Comparison of ENCODE assay signal across 9 cellular contexts in the genomic region with DNA sequence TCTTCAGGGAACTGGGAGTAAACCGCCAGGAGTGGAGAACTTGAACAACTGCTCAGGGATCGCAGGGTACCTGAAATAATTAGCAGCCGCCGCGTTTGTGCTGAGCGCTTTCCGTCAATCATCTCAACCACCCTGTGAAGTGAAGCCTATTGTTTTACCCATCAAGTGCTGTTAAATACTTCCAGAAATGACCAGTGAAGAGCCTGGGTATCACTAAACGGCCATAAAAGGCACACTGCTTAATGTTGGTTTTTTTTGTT. TPM values are rescaled to one million over a fixed set of nuclear protein-coding genes. Genes with fewer than 3 reads are reported as not detected.
DNase-seq lines count a peak whose midpoint lies in the region; ATAC-seq and TF ChIP-seq lines count a peak whose summit lies in the region.
"Had no signal": no experiment of that assay in that cellular context is flagged by ENCODE, and none has a peak within 500 bp of the region (broad histone marks: within the 10 kb centered on the region; RNA-seq: fewer than 3 reads in every experiment).

No MANE protein-coding gene starts in this region.

- CTCF ChIA-PET in A673 (lab: Charles Lee) = no interaction called here

- no peak for TF ChIP-seq EP300 in sigmoid colon (IDR thresholded peaks at IDR 0.05)

- POLR2A ChIA-PET in A673 (lab: Charles Lee; ENCODE audit: low non-redundant PET) = no interaction called here

- WGBS in sigmoid colon, 2 donors = 2 to 7% methylated on average over 8 of the region's 8 CpGs

- intact Hi-C loops in A673 (cut with micrococcal nuclease; ENCODE audit: unreplicated experiment) (loop anchor here (5.0 kb wide), 1 partner anchor 573 kb away; a partner anchor contains a TSS), sigmoid colon (cut with DNase I) (loop anchor here (5.0 to 10.0 kb wide), 5 partner anchors 33 to 578 kb away; a partner anchor contains a TSS)

- TF ChIP-seq CTCF in A673 (conservative IDR thresholded peaks at IDR 0.05; ENCODE audit: low read depth, low read length) (no peak), fibroblast of the aortic adventitia (IDR thresholded peaks at IDR 0.05; ENCODE audit: insufficient read depth, low read length) (no peak), sigmoid colon (IDR thresholded peaks at IDR 0.05) (no peak)

- peak; percentile 7 for ATAC-seq in GM19397 (IDR thresholded peaks at IDR 0.05; ENCODE audit: unreplicated experiment)
- no peak for ATAC-seq in GM18511 (IDR thresholded peaks at IDR 0.05; ENCODE audit: unreplicated experiment)

- H3K4me3 ChIP-seq in A673 (ENCODE audit: low read depth, low read length, poor library complexity, severe bottlenecking) (peak overlapping the region; percentile 67), SK-N-MC (peak overlapping the region; percentile 96; the same call in 1 of the 2 replicates), fibroblast of the aortic adventitia (ENCODE audit: low read depth, low read length) (peak overlapping the region; percentile 69), sigmoid colon (peak overlapping the region; percentile 73 to 91 (median 89))

- peaks cover 22% of the 10 kb centered on the region for H3K4me1 ChIP-seq in A673 (ENCODE audit: insufficient read depth, low read length, poor library complexity, severe bottlenecking)
- H3K4me1 ChIP-seq in sigmoid colon = peaks cover 0 to 56% (median 49%) of the 10 kb centered on the region in 4 donors

- H3K27me3 ChIP-seq in A673 (replicated peaks; ENCODE audit: insufficient read depth, low read depth, low read length, poor library complexity) = no peaks in the 10 kb centered on the region
- no peaks in the 10 kb centered on the region for H3K27me3 ChIP-seq in sigmoid colon

- no TSS peak for BruUV-seq in A673 (replicated peaks; lab: Mats Ljungman, UMichigan)

- DNase-seq in A673 (ENCODE audit: low spot score) = no peak
- DNase-seq in SK-N-MC (ENCODE audit: low read depth, low spot score) = no peak
- DNase-seq in fibroblast of the aortic adventitia (ENCODE audit: low read depth) = no peak
- DNase-seq in sigmoid colon = no peak
- DNase-seq in nucleus accumbens (lab: John Stamatoyannopoulos, UW) = no peak
- DNase-seq in DMS 273 treated with DMSO at 0.1 percent for 48 hours (lab: John Stamatoyannopoulos, UW) = no peak

- H3K36me3 ChIP-seq in A673 (ENCODE audit: insufficient read depth, low read length, poor library complexity, severe bottlenecking) (no peaks in the 10 kb centered on the region), SK-N-MC (ENCODE audit: insufficient read depth, low read length) (no peaks in the 10 kb centered on the region; the same call in 1 of the 2 replicates), sigmoid colon (no peaks in the 10 kb centered on the region)

- H3K9me3 ChIP-seq in A673 (ENCODE audit: low read depth, low read length, poor library complexity, severe bottlenecking) (no peaks in the 10 kb centered on the region), SK-N-MC (ENCODE audit: low read depth, low read length) (no peaks in the 10 kb centered on the region), sigmoid colon (no peaks in the 10 kb centered on the region)

- no peak for TF ChIP-seq POLR2A in sigmoid colon (IDR thresholded peaks at IDR 0.05)

- H3K27ac ChIP-seq in A673 (ENCODE audit: low read depth, low read length, poor library complexity, severe bottlenecking) (no peak overlapping the region), SK-N-MC (no peak overlapping the region), sigmoid colon (peak overlapping the region; percentile 82 to 93 (median 92))

- no peak overlapping the region for H3K9ac ChIP-seq in SK-N-MC (ENCODE audit: insufficient read length)

RNA-seq across cellular contexts. Expression of a gene that starts 1.1 kb away (rescaled TPM):
- total RNA-seq in A673 (2021) (193 and 204 TPM in 2 replicates), fibroblast of the aortic adventitia (ENCODE audit: low replicate concordance) (175 and 1,509 TPM in 2 replicates), sigmoid colon (100 to 1,000 TPM; 160 to 206 (median 183) TPM)
- 100 to 1,000 TPM in 1 of 3 donors, 10 to 100 TPM in 2; 54.1 to 210 (median 80.7) TPM for polyA plus RNA-seq in sigmoid colon

RNA-seq across cellular contexts. Expression of a gene that starts 34.5 kb away (rescaled TPM):
- total RNA-seq in A673 (2021) = not detected in 2 replicates
- total RNA-seq in fibroblast of the aortic adventitia (ENCODE audit: low replicate concordance) = not detected in 2 replicates
- not detected for total RNA-seq in sigmoid colon
- not detected for polyA plus RNA-seq in sigmoid colon
- total RNA-seq: renal cortical epithelial cell had no signal

RNA-seq across cellular contexts. Expression of a gene that starts 39.2 kb away (rescaled TPM):
- 59.2 and 64.6 TPM in 2 replicates for total RNA-seq in A673 (2021)
- 43.7 and 52.1 TPM in 2 replicates for total RNA-seq in fibroblast of the aortic adventitia (ENCODE audit: low replicate concordance)
- total RNA-seq in sigmoid colon = 10 to 100 TPM; 36.8 to 53.5 (median 50.4) TPM
- 10 to 100 TPM; 20.2 to 34.7 (median 27.6) TPM for polyA plus RNA-seq in sigmoid colon

Comparison
In these comparisons a context has a peak if more than half of its experiments do, and no peak if none do; other contexts are left out.
1. H3K27ac ChIP-seq: peak in sigmoid colon (4 of 4); none in A673 (single experiment) and SK-N-MC (single experiment).
2. Peak in every context shown above with its lines, with median percentiles within 50 percentile points of each other: H3K4me3 ChIP-seq.